In genomic region chr1:174118726-174119125, GRCh38 we compare ENCODE assay signal across 19 cellular contexts. TPM values are rescaled to one million over a fixed set of nuclear protein-coding genes. Genes with fewer than 3 reads are reported as not detected.
DNase-seq lines count a peak whose midpoint lies in the region; ATAC-seq and TF ChIP-seq lines count a peak whose summit lies in the region.
"Had no signal": no experiment of that assay in that cellular context is flagged by ENCODE, and none has a peak within 500 bp of the region (broad histone marks: within the 10 kb centered on the region; RNA-seq: fewer than 3 reads in every experiment).

No MANE protein-coding gene starts in this region.

- no peaks in the 10 kb centered on the region for H3K27me3 Mint-ChIP-seq in MCF 10A (ENCODE audit: insufficient read depth, unreplicated experiment)
- H3K27me3 Mint-ChIP-seq: CD4-positive, CD25-positive, alpha-beta regulatory T cell had no signal

- TF ChIP-seq POLR2A in stomach (IDR thresholded peaks at IDR 0.05): no peak

- no peaks in the 10 kb centered on the region for H3K27me3 ChIP-seq in stomach
- H3K27me3 ChIP-seq: BE2C, SJCRH30 had no signal

- intact Hi-C loops in Right ventricle myocardium inferior (cut with DNase I) (no loop called here), cardiac septum (cut with DNase I) (no loop called here), MCF 10A (cut with micrococcal nuclease) (no loop called here), stomach (cut with DNase I; ENCODE audit: low total_unique reads) (no loop called here)

- TF ChIP-seq CTCF in MCF 10A (IDR thresholded peaks at IDR 0.05; ENCODE audit: unreplicated experiment): no peak
- no peak for TF ChIP-seq CTCF in stomach (IDR thresholded peaks at IDR 0.05)

- H3K4me1 ChIP-seq in stomach: no peaks in the 10 kb centered on the region
- H3K4me1 ChIP-seq: BE2C, SJCRH30 had no signal

- H3K36me3 ChIP-seq in stomach: no peaks in the 10 kb centered on the region
- H3K36me3 ChIP-seq: BE2C, SJCRH30 had no signal

- ATAC-seq in Right ventricle myocardium inferior: peak; percentile 82
- ATAC-seq: HepG2 had no signal

- DNase-seq in Right ventricle myocardium inferior (ENCODE audit: missing footprints) (no peak), cardiac septum (ENCODE audit: low spot score) (no peak), NCI-H446 (lab: John Stamatoyannopoulos, UW) (peak; percentile 47 to 90), cerebellum (ENCODE audit: low spot score) (peak; percentile 83), pons (ENCODE audit: low spot score) (peak; percentile 40), MCF 10A (ENCODE audit: unreplicated experiment) (no peak), GF-D8 (lab: John Stamatoyannopoulos, UW) (no peak), stomach (no peak)
- DNase-seq: BE2C; Caco-2; CD4-positive, CD25-positive, alpha-beta regulatory T cell; DMS79; KBM-7; MV-4-11; NCI-H187 treated with DMSO at 0.1 percent for 48 hours; PC-9; SJCRH30 had no signal

- no peak overlapping the region for H3K4me3 Mint-ChIP-seq in MCF 10A (ENCODE audit: unreplicated experiment)
- H3K4me3 Mint-ChIP-seq: CD4-positive, CD25-positive, alpha-beta regulatory T cell had no signal

- H3K4me3 ChIP-seq in stomach: no peak overlapping the region
- H3K4me3 ChIP-seq: PC-9, SJCRH30 had no signal

- H3K4me1 Mint-ChIP-seq in MCF 10A (ENCODE audit: insufficient read depth, unreplicated experiment): peaks cover 6% of the 10 kb centered on the region

- CTCF ChIA-PET in MCF 10A (lab: Yijun Ruan, JAX): interaction anchor here (0.8 to 1.2 kb wide), 2 partner anchors 10 to 35 kb away, joined by 4 to 7 read pairs; no protein-coding TSS in a partner anchor

- H3K36me3 Mint-ChIP-seq in MCF 10A (ENCODE audit: insufficient read depth, unreplicated experiment): no peaks in the 10 kb centered on the region
- H3K36me3 Mint-ChIP-seq: CD4-positive, CD25-positive, alpha-beta regulatory T cell had no signal

- H3K9me3 Mint-ChIP-seq in MCF 10A (ENCODE audit: unreplicated experiment): peaks cover under 1% of the 10 kb centered on the region

- POLR2A ChIA-PET in MCF 10A (lab: Yijun Ruan, JAX): no interaction called here

- H3K9me3 ChIP-seq in stomach: peaks cover 0 to 4% (median 2%) of the 10 kb centered on the region in 4 donors
- H3K9me3 ChIP-seq: BE2C, Caco-2, SJCRH30 had no signal

- no peak overlapping the region for H3K27ac Mint-ChIP-seq in MCF 10A (ENCODE audit: low read depth, unreplicated experiment)
- H3K27ac Mint-ChIP-seq: CD4-positive, CD25-positive, alpha-beta regulatory T cell had no signal

- BruUV-seq in MCF 10A (replicated peaks; lab: Mats Ljungman, UMichigan): no TSS peak

- H3K27ac ChIP-seq in stomach: no peak overlapping the region
- H3K27ac ChIP-seq: PC-9, RWPE1, SJCRH30 had no signal

- TF ChIP-seq EP300 in stomach (IDR thresholded peaks at IDR 0.05): no peak

RNA-seq across cellular contexts. Expression of gene RABGAP1L, which starts 40.6 kb away (rescaled TPM):
- total RNA-seq in Right ventricle myocardium inferior (61.4 TPM), cardiac septum (109 TPM), cerebellum (82.9 TPM), MCF 10A (2022) (18.2 and 19.0 TPM in 2 replicates), stomach (100 to 1,000 TPM in 2 of 5 donors, 10 to 100 TPM in 3; 53.3 to 238 (median 63.0) TPM)
- polyA plus RNA-seq in stomach: 10 to 100 TPM; 14.2 to 15.9 (median 15.9) TPM

Comparison
In these comparisons a context has a peak if more than half of its experiments do, and no peak if none do; other contexts are left out.
1. DNase-seq: peak in NCI-H446 (2 of 2), cerebellum (single experiment) and pons (single experiment); none in Right ventricle myocardium inferior (single experiment), cardiac septum (single experiment), MCF 10A (single experiment), GF-D8 (single experiment) and stomach (single experiment).